In the genomic region with DNA sequence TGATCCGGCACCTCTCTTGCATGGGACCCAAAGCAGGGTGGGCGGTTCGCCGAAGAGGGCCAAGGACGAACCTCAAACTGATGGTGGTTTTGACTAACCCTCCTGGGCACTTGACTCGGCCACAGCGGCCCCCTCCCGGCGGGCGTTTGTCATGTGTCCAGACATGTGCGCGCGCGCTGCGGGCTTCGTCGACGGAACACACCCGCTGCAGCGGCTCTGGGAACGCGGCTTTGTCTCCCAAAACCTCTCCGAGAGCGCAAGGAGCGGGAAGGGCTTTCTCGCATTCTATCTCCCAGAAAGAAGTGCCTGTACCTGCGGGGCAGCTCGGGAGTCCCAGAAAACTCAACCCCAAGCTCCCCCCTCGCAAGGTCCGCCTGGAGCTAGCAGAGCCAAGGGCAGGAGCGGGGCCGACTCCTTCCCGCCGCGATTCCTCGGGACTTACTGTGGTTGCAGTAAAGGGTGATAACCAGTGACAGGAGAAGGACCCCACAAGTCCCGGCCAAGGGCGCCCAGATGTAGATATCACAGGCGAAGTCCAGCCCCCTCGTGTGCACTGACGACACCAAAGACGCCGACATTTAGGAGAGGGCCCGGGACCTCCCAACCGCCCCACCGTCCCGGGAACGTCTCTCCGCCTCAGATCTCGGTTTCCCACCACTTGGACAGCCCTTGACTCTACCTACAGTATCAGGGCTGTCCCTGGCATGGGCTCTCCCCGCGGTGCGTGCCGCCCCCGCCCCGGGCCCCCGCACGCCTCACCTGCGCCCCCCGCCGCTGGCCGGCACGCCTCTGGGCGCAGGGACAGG, we compare ENCODE assay signal across 12 cellular contexts. TPM values are rescaled to one million over a fixed set of nuclear protein-coding genes. Genes with fewer than 3 reads are reported as not detected.
DNase-seq lines count a peak whose midpoint lies in the region; ATAC-seq and TF ChIP-seq lines count a peak whose summit lies in the region.
"Had no signal": no experiment of that assay in that cellular context is flagged by ENCODE, and none has a peak within 500 bp of the region (broad histone marks: within the 10 kb centered on the region; RNA-seq: fewer than 3 reads in every experiment).

No MANE protein-coding gene starts in this region.

- no peaks in the 10 kb centered on the region for H3K27me3 ChIP-seq in CD8-positive, alpha-beta T cell (ENCODE audit: insufficient read depth, low read length)
- H3K27me3 ChIP-seq in neuron (ENCODE audit: insufficient read depth, low read length), result peaks cover 79% of the 10 kb centered on the region

- peak overlapping the region; percentile 95 for H3K4me3 Mint-ChIP-seq in CD8-positive, alpha-beta T cell
- peak overlapping the region; percentile 28 for H3K4me3 Mint-ChIP-seq in activated B cell treated with CpG ODN at 0.5 μM for 24 hours

- peaks cover 69% of the 10 kb centered on the region for H3K4me1 ChIP-seq in CD8-positive, alpha-beta T cell (ENCODE audit: insufficient read depth, low read length)
- peaks cover 4% of the 10 kb centered on the region for H3K4me1 ChIP-seq in neuron (ENCODE audit: insufficient read depth, low read length)
- H3K4me1 ChIP-seq: Caco-2 had no signal

- H3K36me3 Mint-ChIP-seq in CD8-positive, alpha-beta T cell, result peaks cover 65% of the 10 kb centered on the region
- no peaks in the 10 kb centered on the region for H3K36me3 Mint-ChIP-seq in activated B cell treated with CpG ODN at 0.5 μM for 24 hours (ENCODE audit: low read depth)

- intact Hi-C loops in CD8-positive, alpha-beta T cell (cut with DNase I, micrococcal nuclease), result loop anchor here in 1 of 2 experiments (5.0 kb wide), 1 partner anchor 347 kb away; a partner anchor contains a TSS
- intact Hi-C loops in activated B cell treated with CpG ODN at 0.5 μM for 24 hours (cut with micrococcal nuclease), result no loop called here

- peak in 3 of 7 experiments; percentile 40 to 62 (median 45) for DNase-seq in CD8-positive, alpha-beta T cell
- DNase-seq in activated B cell treated with CpG ODN at 0.5 μM for 24 hours (no peak), fibroblast of mammary gland (ENCODE audit: low read depth) (peak; percentile 17), islet precursor cell (no peak), NCI-H345 treated with DMSO at 0.1 percent for 48 hours (lab: John Stamatoyannopoulos, UW; ENCODE audit: unreplicated experiment) (no peak), NOMO-1 treated with dmso at 0.1 percent for 144 hours (lab: John Stamatoyannopoulos, UW; ENCODE audit: unreplicated experiment) (no peak)
- DNase-seq: Caco-2, SIG-M5 had no signal

- H3K4me1 Mint-ChIP-seq in CD8-positive, alpha-beta T cell (ENCODE audit: low read depth), result peaks cover 73% of the 10 kb centered on the region
- H3K4me1 Mint-ChIP-seq in activated B cell treated with CpG ODN at 0.5 μM for 24 hours, result peaks cover 30% of the 10 kb centered on the region

- peak overlapping the region; percentile 85 for H2AFZ ChIP-seq in neuron (ENCODE audit: low read depth, low read length)

- peak overlapping the region; percentile 99 for H3K27ac Mint-ChIP-seq in CD8-positive, alpha-beta T cell
- no peak overlapping the region for H3K27ac Mint-ChIP-seq in activated B cell treated with CpG ODN at 0.5 μM for 24 hours

- H3K36me3 ChIP-seq in CD8-positive, alpha-beta T cell (ENCODE audit: insufficient read depth, low read length), result peaks cover 18% of the 10 kb centered on the region
- no peaks in the 10 kb centered on the region for H3K36me3 ChIP-seq in neuron (ENCODE audit: insufficient read depth, low read length)

- no peak for ATAC-seq in CD8-positive, alpha-beta T cell
- ATAC-seq in activated B cell treated with CpG ODN at 0.5 μM for 24 hours (ENCODE audit: low read depth) (no peak), HG02981 (IDR thresholded peaks at IDR 0.05; ENCODE audit: unreplicated experiment) (no peak)

- TF ChIP-seq CTCF in CD8-positive, alpha-beta T cell (IDR thresholded peaks at IDR 0.05), result no peak
- TF ChIP-seq CTCF in activated B cell treated with CpG ODN at 0.5 μM for 24 hours (IDR thresholded peaks at IDR 0.05) (no peak), fibroblast of mammary gland (conservative IDR thresholded peaks at IDR 0.05; ENCODE audit: control insufficient read depth, insufficient read depth, low read depth, low read length) (no peak)

- POLR2A ChIA-PET in CD8-positive, alpha-beta T cell (lab: Charles Lee), result interaction anchor here (1.4 to 9.8 kb wide), 2 partner anchors 18 to 37 kb away, joined by 7 to 184 read pairs; no protein-coding TSS in a partner anchor
- POLR2A ChIA-PET in activated B cell treated with CpG ODN at 0.5 μM for 24 hours (lab: Charles Lee), result no interaction called here

- H3K27me3 Mint-ChIP-seq in CD8-positive, alpha-beta T cell (ENCODE audit: low read depth), result no peaks in the 10 kb centered on the region
- H3K27me3 Mint-ChIP-seq in activated B cell treated with CpG ODN at 0.5 μM for 24 hours, result peaks cover 39% of the 10 kb centered on the region

- H3K9me3 Mint-ChIP-seq in CD8-positive, alpha-beta T cell, result no peaks in the 10 kb centered on the region
- H3K9me3 Mint-ChIP-seq in activated B cell treated with CpG ODN at 0.5 μM for 24 hours, result no peaks in the 10 kb centered on the region

- H3K27ac ChIP-seq in CD8-positive, alpha-beta T cell (ENCODE audit: low read depth, low read length), result peak overlapping the region; percentile 95

- peak overlapping the region; percentile 93 for H3K4me3 ChIP-seq in CD8-positive, alpha-beta T cell (ENCODE audit: low read depth, low read length)
- no peak overlapping the region for H3K4me3 ChIP-seq in fibroblast of mammary gland (ENCODE audit: control insufficient read depth, low read depth, low read length)
- no peak overlapping the region for H3K4me3 ChIP-seq in neuron (ENCODE audit: low read length)

- H3K9me3 ChIP-seq in CD8-positive, alpha-beta T cell (ENCODE audit: low read length), result no peaks in the 10 kb centered on the region
- H3K9me3 ChIP-seq in neuron (ENCODE audit: low read length), result no peaks in the 10 kb centered on the region
- H3K9me3 ChIP-seq: Caco-2 had no signal

- CTCF ChIA-PET in CD8-positive, alpha-beta T cell (lab: Charles Lee), result interaction anchor here (0.7 to 1.5 kb wide), 6 partner anchors 9 to 61 kb away, joined by 3 to 4 read pairs (median 4); no protein-coding TSS in a partner anchor
- CTCF ChIA-PET in activated B cell treated with CpG ODN at 0.5 μM for 24 hours (lab: Charles Lee), result no interaction called here

RNA-seq across cellular contexts. Expression of a gene that starts 1.6 kb away (rescaled TPM):
- 100 to 1,000 TPM; 502 to 503 TPM for total RNA-seq in CD8-positive, alpha-beta T cell
- total RNA-seq in activated B cell treated with CpG ODN at 0.5 μM for 24 hours, result 0.18 and 0.24 TPM in 2 replicates
- total RNA-seq: M059J, myocyte had no signal

Comparison
In these comparisons a context has a peak if more than half of its experiments do, and no peak if none do; other contexts are left out.
1. RNA of a gene that starts 1.6 kb away (total RNA-seq): 502 to 503 TPM in CD8-positive, alpha-beta T cell; 0.18 to 0.24 TPM in activated B cell treated with CpG ODN at 0.5 μM for 24 hours; every median in the first group is over 100 times any median in the second.